Comparison of ENCODE assay signal across 1 cellular context in genomic region chr1:221718391-221719277, GRCh38.
TF ChIP-seq lines count a peak whose summit lies in the region.

No MANE protein-coding gene starts in this region.

TF ChIP-seq in HepG2, 621 proteins besides CTCF, POLR2A, EP300 and RAD21 (continued from another document and continues in another):
- no peak for TF ChIP-seq NKX3-1 (CRISPR knock-in tag; IDR thresholded peaks at IDR 0.05)
- peak; percentile 43; the same call in 1 of the 2 replicates for TF ChIP-seq RCOR2 (CRISPR knock-in tag; IDR thresholded peaks at IDR 0.05)
- TF ChIP-seq NAIF1 (CRISPR knock-in tag; IDR thresholded peaks at IDR 0.05; ENCODE audit: borderline replicate concordance) = no peak
- TF ChIP-seq NCOA2 (CRISPR knock-in tag; IDR thresholded peaks at IDR 0.05) = peak; percentile 87
- no peak for TF ChIP-seq ZNF891 (CRISPR knock-in tag; IDR thresholded peaks at IDR 0.05)
- peak; percentile 72; the same call in 1 of the 2 replicates for TF ChIP-seq ATF2 (CRISPR knock-in tag; IDR thresholded peaks at IDR 0.05)
- TF ChIP-seq HCFC1 (IDR thresholded peaks at IDR 0.05; ENCODE audit: low read depth, low read length) = no peak
- no peak for TF ChIP-seq ZNF329 (CRISPR knock-in tag; IDR thresholded peaks at IDR 0.05; ENCODE audit: low read depth)
- TF ChIP-seq IKZF1 (IDR thresholded peaks at IDR 0.05) = no peak
- no peak for TF ChIP-seq GATA4 (IDR thresholded peaks at IDR 0.05; ENCODE audit: borderline replicate concordance, low read depth)
- TF ChIP-seq ZNF775 (CRISPR knock-in tag; IDR thresholded peaks at IDR 0.05; ENCODE audit: borderline replicate concordance) = no peak
- TF ChIP-seq ATF7-NPFF (CRISPR knock-in tag; IDR thresholded peaks at IDR 0.05; ENCODE audit: low read depth) = no peak
- TF ChIP-seq ZNF781 (CRISPR knock-in tag; IDR thresholded peaks at IDR 0.05; ENCODE audit: borderline replicate concordance, not compliant biosample characterization) = no peak
- TF ChIP-seq ZNF674 (CRISPR knock-in tag; IDR thresholded peaks at IDR 0.05; ENCODE audit: low read depth) = no peak
- no peak for TF ChIP-seq ZNF3 (CRISPR knock-in tag; IDR thresholded peaks at IDR 0.05)
- 0 out of 2 replicates have a peak, but pooled peaks have one; percentile 17 for TF ChIP-seq MIER3 (CRISPR knock-in tag; IDR thresholded peaks at IDR 0.05; ENCODE audit: borderline replicate concordance)
- no peak for TF ChIP-seq SATB2 (CRISPR knock-in tag; IDR thresholded peaks at IDR 0.05)
- no peak for TF ChIP-seq CREB1 (IDR thresholded peaks at IDR 0.05)
- TF ChIP-seq CREB1 (CRISPR knock-in tag; IDR thresholded peaks at IDR 0.05) = peak; percentile 60
- TF ChIP-seq ZC3H13 (CRISPR knock-in tag; IDR thresholded peaks at IDR 0.05) = no peak
- TF ChIP-seq ZNF557 (CRISPR knock-in tag; IDR thresholded peaks at IDR 0.05) = no peak; the same call in 1 of the 2 replicates
- no peak for TF ChIP-seq PHF5A (CRISPR knock-in tag; IDR thresholded peaks at IDR 0.05; ENCODE audit: low read depth, unreplicated experiment)
- no peak for TF ChIP-seq SIX4 (CRISPR knock-in tag; IDR thresholded peaks at IDR 0.05)
- TF ChIP-seq ZBTB20 (CRISPR knock-in tag; IDR thresholded peaks at IDR 0.05; ENCODE audit: borderline replicate concordance, low read depth) = 0 out of 2 replicates have a peak, but pooled peaks have one; percentile 29
- TF ChIP-seq CREBL2 (CRISPR knock-in tag; IDR thresholded peaks at IDR 0.05; ENCODE audit: borderline replicate concordance) = no peak
- TF ChIP-seq ZNF800 (CRISPR knock-in tag; IDR thresholded peaks at IDR 0.05) = no peak
- 0 out of 2 replicates have a peak, but pooled peaks have one; percentile 61 for TF ChIP-seq SOX13 (IDR thresholded peaks at IDR 0.05)
- TF ChIP-seq SOX13 (CRISPR knock-in tag; conservative IDR thresholded peaks at IDR 0.05 in 1 of 2, IDR thresholded peaks at IDR 0.05 in 1 of 2) = peak in 1 of 2 experiments; percentile 91; a peak in 2 of 4 replicates
- no peak for TF ChIP-seq TAF15 (IDR thresholded peaks at IDR 0.05; ENCODE audit: low read depth, low read length, poor library complexity, severe bottlenecking)
- TF ChIP-seq RAD51 (IDR thresholded peaks at IDR 0.05; ENCODE audit: borderline replicate concordance) = no peak
- TF ChIP-seq NCOA1 (CRISPR knock-in tag; IDR thresholded peaks at IDR 0.05) = no peak
- TF ChIP-seq RXRA (CRISPR knock-in tag; IDR thresholded peaks at IDR 0.05) = no peak
- TF ChIP-seq KMT2A (CRISPR knock-in tag; IDR thresholded peaks at IDR 0.05) = no peak
- no peak for TF ChIP-seq CCDC6 (CRISPR knock-in tag; IDR thresholded peaks at IDR 0.05)
- no peak for TF ChIP-seq NPAS2 (CRISPR knock-in tag; IDR thresholded peaks at IDR 0.05; ENCODE audit: borderline replicate concordance)
- peak; percentile 47; the same call in 1 of the 2 replicates for TF ChIP-seq GMEB1 (CRISPR knock-in tag; IDR thresholded peaks at IDR 0.05; ENCODE audit: borderline replicate concordance)
- TF ChIP-seq ZNF484 (CRISPR knock-in tag; IDR thresholded peaks at IDR 0.05; ENCODE audit: borderline replicate concordance, low read depth) = no peak
- peak; percentile 40 for TF ChIP-seq HDAC1 (CRISPR knock-in tag; IDR thresholded peaks at IDR 0.05)
- TF ChIP-seq PTBP1 (IDR thresholded peaks at IDR 0.05; ENCODE audit: low read depth, low read length, poor library complexity, severe bottlenecking) = no peak
- no peak for TF ChIP-seq BRCA1 (CRISPR knock-in tag; IDR thresholded peaks at IDR 0.05)
- TF ChIP-seq TGIF2 (CRISPR knock-in tag; IDR thresholded peaks at IDR 0.05) = no peak
- no peak for TF ChIP-seq NRL (CRISPR knock-in tag; IDR thresholded peaks at IDR 0.05; ENCODE audit: borderline replicate concordance)
- TF ChIP-seq WIZ (CRISPR knock-in tag; IDR thresholded peaks at IDR 0.05) = no peak
- no peak for TF ChIP-seq ZNF253 (CRISPR knock-in tag; IDR thresholded peaks at IDR 0.05; ENCODE audit: borderline replicate concordance)
- no peak for TF ChIP-seq MYNN (CRISPR knock-in tag; IDR thresholded peaks at IDR 0.05; ENCODE audit: low read depth)
- TF ChIP-seq SP5 (CRISPR knock-in tag; IDR thresholded peaks at IDR 0.05; ENCODE audit: borderline replicate concordance, low read depth) = 0 out of 2 replicates have a peak, but pooled peaks have one; percentile 18
- peak; percentile 57; the same call in 1 of the 2 replicates for TF ChIP-seq PITX1 (CRISPR knock-in tag; IDR thresholded peaks at IDR 0.05)
- TF ChIP-seq MXD4 (CRISPR knock-in tag; IDR thresholded peaks at IDR 0.05) = no peak
- no peak for TF ChIP-seq MYC (CRISPR knock-in tag; IDR thresholded peaks at IDR 0.05; ENCODE audit: borderline replicate concordance)
- no peak for TF ChIP-seq U2AF1 (optimal IDR thresholded peaks at IDR 0.05; ENCODE audit: low read depth, low read length)
- TF ChIP-seq TBX2 (CRISPR knock-in tag; IDR thresholded peaks at IDR 0.05; ENCODE audit: borderline replicate concordance) = 0 out of 2 replicates have a peak, but pooled peaks have one; percentile 37
- TF ChIP-seq ZNF790 (CRISPR knock-in tag; IDR thresholded peaks at IDR 0.05; ENCODE audit: borderline replicate concordance) = no peak
- no peak for TF ChIP-seq ZNF234 (CRISPR knock-in tag; conservative IDR thresholded peaks at IDR 0.05)
- TF ChIP-seq MAFG (CRISPR knock-in tag; IDR thresholded peaks at IDR 0.05) = no peak
- TF ChIP-seq ZNF317 (CRISPR knock-in tag; IDR thresholded peaks at IDR 0.05) = no peak
- TF ChIP-seq TSC22D2 (CRISPR knock-in tag; IDR thresholded peaks at IDR 0.05; ENCODE audit: borderline replicate concordance) = no peak
- peak; percentile 20; the same call in 1 of the 2 replicates for TF ChIP-seq ZMYM4 (CRISPR knock-in tag; IDR thresholded peaks at IDR 0.05)
- peak; percentile 72 for TF ChIP-seq MED1 (CRISPR knock-in tag; IDR thresholded peaks at IDR 0.05)
- no peak for TF ChIP-seq GABPB1 (CRISPR knock-in tag; IDR thresholded peaks at IDR 0.05)
- TF ChIP-seq SIX1 (CRISPR knock-in tag; IDR thresholded peaks at IDR 0.05; ENCODE audit: borderline replicate concordance) = peak; percentile 57; the same call in 1 of the 2 replicates
- no peak for TF ChIP-seq ZNF232 (CRISPR knock-in tag; IDR thresholded peaks at IDR 0.05; ENCODE audit: borderline replicate concordance)
- peak; percentile 69; the same call in 1 of the 2 replicates for TF ChIP-seq ZNF503 (CRISPR knock-in tag; IDR thresholded peaks at IDR 0.05)
- no peak for TF ChIP-seq AGO1 (IDR thresholded peaks at IDR 0.05; ENCODE audit: low read depth, low read length, poor library complexity, severe bottlenecking)
- TF ChIP-seq SMARCC2 (IDR thresholded peaks at IDR 0.05) = no peak
- no peak for TF ChIP-seq ZNF841 (CRISPR knock-in tag; IDR thresholded peaks at IDR 0.05; ENCODE audit: borderline replicate concordance)
- TF ChIP-seq DRAP1 (CRISPR knock-in tag; IDR thresholded peaks at IDR 0.05) = 0 out of 2 replicates have a peak, but pooled peaks have one; percentile 21
- TF ChIP-seq SNAI1 (CRISPR knock-in tag; IDR thresholded peaks at IDR 0.05; ENCODE audit: borderline replicate concordance) = 0 out of 2 replicates have a peak, but pooled peaks have one; percentile 49
- no peak for TF ChIP-seq CCAR2 (optimal IDR thresholded peaks at IDR 0.05; ENCODE audit: low read depth, low read length)
- no peak for TF ChIP-seq ZNF850 (CRISPR knock-in tag; conservative IDR thresholded peaks at IDR 0.05)
- no peak for TF ChIP-seq ZNF260 (CRISPR knock-in tag; IDR thresholded peaks at IDR 0.05; ENCODE audit: borderline replicate concordance, low read depth)
- no peak for TF ChIP-seq ZNF20 (CRISPR knock-in tag; IDR thresholded peaks at IDR 0.05)
- TF ChIP-seq BCLAF1 (IDR thresholded peaks at IDR 0.05) = no peak
- no peak for TF ChIP-seq HMGA1 (CRISPR knock-in tag; conservative IDR thresholded peaks at IDR 0.05)
- TF ChIP-seq ZNF30 (CRISPR knock-in tag; IDR thresholded peaks at IDR 0.05) = no peak
- peak; percentile 56 for TF ChIP-seq KAT8 (CRISPR knock-in tag; IDR thresholded peaks at IDR 0.05)
- no peak for TF ChIP-seq JDP2 (CRISPR knock-in tag; IDR thresholded peaks at IDR 0.05; ENCODE audit: borderline replicate concordance)
- TF ChIP-seq PHF21A (CRISPR knock-in tag; IDR thresholded peaks at IDR 0.05) = peak; percentile 79; the same call in 1 of the 2 replicates
- TF ChIP-seq ZNF678 (CRISPR knock-in tag; IDR thresholded peaks at IDR 0.05) = no peak
- TF ChIP-seq RFX3 (CRISPR knock-in tag; IDR thresholded peaks at IDR 0.05) = no peak
- TF ChIP-seq SNRNP70 (IDR thresholded peaks at IDR 0.05; ENCODE audit: low read depth, low read length) = no peak
- no peak for TF ChIP-seq ZSCAN21 (CRISPR knock-in tag; IDR thresholded peaks at IDR 0.05; ENCODE audit: borderline replicate concordance)
- TF ChIP-seq IRX3 (CRISPR knock-in tag; IDR thresholded peaks at IDR 0.05; ENCODE audit: borderline replicate concordance, low read depth) = no peak
